In the genomic region with DNA sequence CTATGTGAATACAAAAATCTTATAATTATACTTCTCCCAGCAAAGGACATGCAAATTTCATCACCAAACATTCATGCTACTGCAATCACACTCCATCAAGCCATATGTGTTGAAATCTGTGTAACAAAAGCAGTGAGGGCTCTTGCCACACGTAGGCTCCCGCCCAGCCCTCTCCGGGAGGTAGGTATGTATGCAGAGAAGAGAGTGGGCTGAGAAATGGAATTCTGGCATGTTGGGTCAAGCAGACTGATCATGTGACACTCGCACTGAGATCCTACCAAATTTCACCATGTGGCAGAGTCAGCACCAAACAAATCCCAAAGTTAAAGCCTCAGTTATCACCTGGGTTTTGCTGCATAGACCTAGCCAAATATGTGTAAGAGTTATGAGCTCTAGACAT, we compare ENCODE assay signal across 25 cellular contexts. TPM values are rescaled to one million over a fixed set of nuclear protein-coding genes. Genes with fewer than 3 reads are reported as not detected.
DNase-seq lines count a peak whose midpoint lies in the region; ATAC-seq and TF ChIP-seq lines count a peak whose summit lies in the region.
"Had no signal": no experiment of that assay in that cellular context is flagged by ENCODE, and none has a peak within 500 bp of the region (broad histone marks: within the 10 kb centered on the region; RNA-seq: fewer than 3 reads in every experiment).

No MANE protein-coding gene starts in this region.

- H3K4ac ChIP-seq in H9 (ENCODE audit: low read depth, low read length) (no peak overlapping the region), mesendoderm (ENCODE audit: low read depth, low read length) (no peak overlapping the region)

- H3K4me3 ChIP-seq in SK-N-MC, result no peak overlapping the region
- H3K4me3 ChIP-seq in epithelial cell of esophagus (ENCODE audit: low read length), result no peak overlapping the region
- H3K4me3 ChIP-seq in mesendoderm (ENCODE audit: low read length), result no peak overlapping the region
- H3K4me3 ChIP-seq: BLaER1, GM23248, lung, Peyer's patch, SJSA1, transverse colon had no signal

- H2AK5ac ChIP-seq in H9 (ENCODE audit: insufficient read length, low read length) (no peak overlapping the region), mesendoderm (ENCODE audit: low read length) (no peak overlapping the region)

- TF ChIP-seq CTCF in H9 (conservative IDR thresholded peaks at IDR 0.05), result no peak
- no peak for TF ChIP-seq CTCF in epithelial cell of esophagus (IDR thresholded peaks at IDR 0.05; ENCODE audit: insufficient read depth, low read depth, low read length, missing control alignments)

- peak overlapping the region; percentile 34 to 60 (median 49); a peak in 6 of 7 replicates for H3K27ac Mint-ChIP-seq in H9
- H3K27ac Mint-ChIP-seq: activated CD8-positive, alpha-beta memory T cell treated with anti-CD3 and anti-CD28 coated beads, Interleukin-2, amount 10 ng/mL, durations not matched to agents 7 days and 5 days; activated naive CD8-positive, alpha-beta T cell treated with anti-CD3 and anti-CD28 coated beads, Interleukin-2, amount 10 ng/mL, durations not matched to agents 7 days and 5 days; activated T-helper 17 cell treated with anti-CD3 and anti-CD28 coated beads, Interleukin-2, amount 50 U/mL, for 72 hours; IgD-negative memory B cell; T-helper 1 cell treated with Interleukin-12 subunit alpha and Interleukin-12 subunit beta and Interleukin-4 antibody, amounts not matched to agents 30 μg/mL and 1 μg/mL, for 36 hours had no signal

- H4K8ac ChIP-seq in H9 (replicated peaks; ENCODE audit: insufficient read length, low read depth, low read length) (no peak overlapping the region), mesendoderm (ENCODE audit: low read depth, low read length) (no peak overlapping the region)

- H3K4me2 ChIP-seq in H9 (ENCODE audit: insufficient read depth, insufficient read length, low read length) (no peak overlapping the region), mesendoderm (ENCODE audit: low read length) (no peak overlapping the region)
- H3K4me2 ChIP-seq: BLaER1 had no signal

- H2BK120ac ChIP-seq in H9 (ENCODE audit: low read depth, low read length, poor library complexity, severe bottlenecking) (no peak overlapping the region), mesendoderm (ENCODE audit: low read depth, low read length) (no peak overlapping the region)

- H2BK20ac ChIP-seq in H9 (ENCODE audit: low read depth, low read length, poor library complexity, severe bottlenecking), result no peak overlapping the region

- H3K27ac ChIP-seq in H9 (ENCODE audit: insufficient read length, low read depth, low read length) (no peak overlapping the region), SK-N-MC (peak overlapping the region; percentile 64), mesendoderm (ENCODE audit: low read depth, low read length) (no peak overlapping the region)
- H3K27ac ChIP-seq: BLaER1, GM23248, Peyer's patch, SJSA1, transverse colon had no signal

- no peaks in the 10 kb centered on the region for H3K9me3 Mint-ChIP-seq in H9
- H3K9me3 Mint-ChIP-seq: activated naive CD8-positive, alpha-beta T cell treated with anti-CD3 and anti-CD28 coated beads, Interleukin-2, amount 10 ng/mL, durations not matched to agents 7 days and 5 days; activated T-helper 17 cell treated with anti-CD3 and anti-CD28 coated beads, Interleukin-2, amount 50 U/mL, for 72 hours; IgD-negative memory B cell; T-helper 1 cell treated with Interleukin-12 subunit alpha and Interleukin-12 subunit beta and Interleukin-4 antibody, amounts not matched to agents 30 μg/mL and 1 μg/mL, for 36 hours had no signal

- no peak overlapping the region for H3K56ac ChIP-seq in H9 (ENCODE audit: insufficient read length, low read depth, low read length)
- H3K56ac ChIP-seq in mesendoderm (ENCODE audit: low read length), result no peak overlapping the region

- no peak for ATAC-seq in GM21528 (IDR thresholded peaks at IDR 0.05; ENCODE audit: low FRiP score, unreplicated experiment)
- ATAC-seq: activated CD8-positive, alpha-beta memory T cell treated with anti-CD3 and anti-CD28 coated beads, Interleukin-2, amount 10 ng/mL, durations not matched to agents 7 days and 5 days; activated T-helper 17 cell treated with anti-CD3 and anti-CD28 coated beads, Interleukin-2, amount 50 U/mL, for 72 hours had no signal

- no peak overlapping the region for H4K5ac ChIP-seq in H9 (ENCODE audit: insufficient read length, low read depth, low read length)
- no peak overlapping the region for H4K5ac ChIP-seq in mesendoderm (ENCODE audit: low read length)

- H3K9me3 ChIP-seq in H9 (ENCODE audit: control insufficient read depth, low read depth, low read length) (no peaks in the 10 kb centered on the region), SK-N-MC (ENCODE audit: low read depth, low read length) (no peaks in the 10 kb centered on the region)
- H3K9me3 ChIP-seq: BLaER1, Peyer's patch, SJSA1, transverse colon had no signal

- peaks cover 28% of the 10 kb centered on the region for H3K79me2 ChIP-seq in H9 (ENCODE audit: insufficient read depth, low read length)
- peaks cover 74% of the 10 kb centered on the region for H3K79me2 ChIP-seq in mesendoderm (ENCODE audit: control insufficient read depth, insufficient read depth, low read length)

- no peaks in the 10 kb centered on the region for H4K20me1 ChIP-seq in H9 (ENCODE audit: control insufficient read depth, insufficient read depth, insufficient read length)

- H3K4me1 ChIP-seq in H9 (ENCODE audit: insufficient read depth, low read length) (peaks cover 23% of the 10 kb centered on the region), mesendoderm (ENCODE audit: control insufficient read depth, low read depth, low read length) (peaks cover 19% of the 10 kb centered on the region)

- no CpG with 5 or more reads among the region's 4 CpGs for WGBS in H9 (ENCODE audit: extremely low coverage, insufficient read length, low lambda C conversion rate)
- WGBS in mesendoderm (ENCODE audit: extremely low coverage, insufficient coverage, low lambda C conversion rate), result no CpG with 5 or more reads among the region's 4 CpGs

- peak; percentile 64 for DNase-seq in H9
- no peak for DNase-seq in SK-N-MC (ENCODE audit: low read depth, low spot score)
- DNase-seq in epithelial cell of esophagus (ENCODE audit: low read depth), result peak; percentile 98
- peak; percentile 87 for DNase-seq in mesendoderm
- no peak for DNase-seq in foreskin melanocyte
- DNase-seq in activated CD4-positive, alpha-beta T cell treated with anti-CD3 and anti-CD28 coated beads, Interleukin-2, amount 50 U/mL, for 4 hours, result no peak
- no peak for DNase-seq in CD1c-positive myeloid dendritic cell (ENCODE audit: extremely low spot score)
- DNase-seq: activated CD4-positive, alpha-beta T cell treated with anti-CD3 and anti-CD28 coated beads for 48 hours; activated CD8-positive, alpha-beta memory T cell treated with anti-CD3 and anti-CD28 coated beads, Interleukin-2, amount 10 ng/mL, durations not matched to agents 7 days and 5 days; activated naive CD8-positive, alpha-beta T cell treated with anti-CD3 and anti-CD28 coated beads, Interleukin-2, amount 10 ng/mL, durations not matched to agents 7 days and 5 days; GM23248; hippocampal formation; NCI-H2081 treated with DMSO at 0.1 percent for 48 hours; NCI-H524; Peyer's patch; stimulated activated CD4-positive, alpha-beta T cell treated with anti-CD3 and anti-CD28 coated beads, Interleukin-4, amount 100 ng/mL, for 1 hour; stimulated activated naive CD4-positive, alpha-beta T cell treated with Interleukin-2 at 50 U/mL for 16 hours; transverse colon had no signal

- H3K14ac ChIP-seq in H9 (ENCODE audit: insufficient read depth, low read length), result no peak overlapping the region

- no peak overlapping the region for H2BK5ac ChIP-seq in H9 (ENCODE audit: insufficient read length, low read length)
- no peak overlapping the region for H2BK5ac ChIP-seq in mesendoderm (ENCODE audit: low read length)

- no peak overlapping the region for H3K23ac ChIP-seq in H9 (ENCODE audit: insufficient read length, low read depth, low read length)
- no peak overlapping the region for H3K23ac ChIP-seq in mesendoderm (ENCODE audit: low read length)

- no peaks in the 10 kb centered on the region for H3K27me3 Mint-ChIP-seq in H9 (ENCODE audit: low read depth)
- H3K27me3 Mint-ChIP-seq: activated CD8-positive, alpha-beta memory T cell treated with anti-CD3 and anti-CD28 coated beads, Interleukin-2, amount 10 ng/mL, durations not matched to agents 7 days and 5 days; activated naive CD8-positive, alpha-beta T cell treated with anti-CD3 and anti-CD28 coated beads, Interleukin-2, amount 10 ng/mL, durations not matched to agents 7 days and 5 days; activated T-helper 17 cell treated with anti-CD3 and anti-CD28 coated beads, Interleukin-2, amount 50 U/mL, for 72 hours; IgD-negative memory B cell had no signal

- H3K4me1 Mint-ChIP-seq in H9, result peaks cover 79 to 81% of the 10 kb centered on the region in 2 experiments
- H3K4me1 Mint-ChIP-seq: activated CD8-positive, alpha-beta memory T cell treated with anti-CD3 and anti-CD28 coated beads, Interleukin-2, amount 10 ng/mL, durations not matched to agents 7 days and 5 days; activated naive CD8-positive, alpha-beta T cell treated with anti-CD3 and anti-CD28 coated beads, Interleukin-2, amount 10 ng/mL, durations not matched to agents 7 days and 5 days had no signal

- H3T11ph ChIP-seq in H9 (ENCODE audit: low read length), result no peak overlapping the region

- H3K79me1 ChIP-seq in H9 (ENCODE audit: insufficient read depth, low read depth, low read length, poor library complexity, severe bottlenecking) (peaks cover 10% of the 10 kb centered on the region), mesendoderm (ENCODE audit: low read length) (peaks cover 4% of the 10 kb centered on the region)

- H2BK15ac ChIP-seq in H9 (ENCODE audit: low read depth, low read length) (no peak overlapping the region), mesendoderm (replicated peaks; ENCODE audit: low read depth) (no peak overlapping the region)

- no peaks in the 10 kb centered on the region for H3K23me2 ChIP-seq in H9 (ENCODE audit: insufficient read length, low read depth, low read length, poor library complexity, severe bottlenecking)

- H2AFZ ChIP-seq in H9 (ENCODE audit: low read length), result no peak overlapping the region
- H2AFZ ChIP-seq: GM23248 had no signal

- H4K91ac ChIP-seq in H9 (ENCODE audit: insufficient read length, low read depth, low read length), result no peak overlapping the region

- H3K36me3 ChIP-seq in SK-N-MC (ENCODE audit: insufficient read depth, low read length) (no peaks in the 10 kb centered on the region), mesendoderm (ENCODE audit: control insufficient read depth, insufficient read depth, low read length) (no peaks in the 10 kb centered on the region)
- H3K36me3 ChIP-seq: Peyer's patch, SJSA1, transverse colon had no signal

- H3K27me3 ChIP-seq in H9 (ENCODE audit: insufficient read depth, low read length) (no peaks in the 10 kb centered on the region), mesendoderm (ENCODE audit: insufficient read depth, low read length, poor library complexity) (no peaks in the 10 kb centered on the region)
- H3K27me3 ChIP-seq: BLaER1, Peyer's patch, SJSA1, transverse colon had no signal

- H3K36me3 Mint-ChIP-seq in H9 (ENCODE audit: insufficient read depth in 1 of 3, low read depth in 3 of 3), result no peaks in the 10 kb centered on the region
- H3K36me3 Mint-ChIP-seq: activated CD8-positive, alpha-beta memory T cell treated with anti-CD3 and anti-CD28 coated beads, Interleukin-2, amount 10 ng/mL, durations not matched to agents 7 days and 5 days; activated naive CD8-positive, alpha-beta T cell treated with anti-CD3 and anti-CD28 coated beads, Interleukin-2, amount 10 ng/mL, durations not matched to agents 7 days and 5 days had no signal

- H3K18ac ChIP-seq in H9 (ENCODE audit: insufficient read length, low read depth, low read length) (no peak overlapping the region), mesendoderm (ENCODE audit: low read length) (no peak overlapping the region)

- H2BK12ac ChIP-seq in H9 (ENCODE audit: insufficient read length, low read depth, low read length), result no peak overlapping the region

- no peak overlapping the region for H3K4me3 Mint-ChIP-seq in H9
- H3K4me3 Mint-ChIP-seq: activated CD8-positive, alpha-beta memory T cell treated with anti-CD3 and anti-CD28 coated beads, Interleukin-2, amount 10 ng/mL, durations not matched to agents 7 days and 5 days; activated naive CD8-positive, alpha-beta T cell treated with anti-CD3 and anti-CD28 coated beads, Interleukin-2, amount 10 ng/mL, durations not matched to agents 7 days and 5 days; activated T-helper 17 cell treated with anti-CD3 and anti-CD28 coated beads, Interleukin-2, amount 50 U/mL, for 72 hours; IgD-negative memory B cell; T-helper 1 cell treated with Interleukin-12 subunit alpha and Interleukin-12 subunit beta and Interleukin-4 antibody, amounts not matched to agents 30 μg/mL and 1 μg/mL, for 36 hours had no signal

- no peak overlapping the region for H3K9ac ChIP-seq in H9 (ENCODE audit: extremely low read depth, insufficient read length, low read length)
- no peak overlapping the region for H3K9ac ChIP-seq in SK-N-MC (ENCODE audit: insufficient read length)
- H3K9ac ChIP-seq in mesendoderm (ENCODE audit: low read length), result no peak overlapping the region
- H3K9ac ChIP-seq: BLaER1, GM23248 had no signal

RNA-seq across cellular contexts. Expression of gene APP, which starts 49.7 kb away (rescaled TPM):
- total RNA-seq in H9 (2021), result 380 and 386 TPM in 2 replicates
- polyA plus RNA-seq in mesendoderm (2013, experiment 1 of 2), result 355 TPM
- 363 TPM for polyA plus RNA-seq in mesendoderm (2013, experiment 2 of 2)

Comparison
In these comparisons a context has a peak if more than half of its experiments do, and no peak if none do; other contexts are left out.
1. DNase-seq: peak in H9 (single experiment), epithelial cell of esophagus (single experiment) and mesendoderm (single experiment); none in SK-N-MC (single experiment), foreskin melanocyte (single experiment), activated CD4-positive, alpha-beta T cell treated with anti-CD3 and anti-CD28 coated beads, Interleukin-2, amount 50 U/mL, for 4 hours (0 of 2) and CD1c-positive myeloid dendritic cell (single experiment).